ENCODE assay signal across 13 cellular contexts in genomic region chr3:188940213-188940914, GRCh38.
DNase-seq lines count a peak whose midpoint lies in the region; ATAC-seq and TF ChIP-seq lines count a peak whose summit lies in the region.
"Had no signal": no experiment of that assay in that cellular context is flagged by ENCODE, and none has a peak within 500 bp of the region (broad histone marks: within the 10 kb centered on the region; RNA-seq: fewer than 3 reads in every experiment).

No MANE protein-coding gene starts in this region.

- H3K4me3 ChIP-seq in DOHH2 (ENCODE audit: low read length) (no peak overlapping the region), adipocyte (ENCODE audit: low read length) (peak overlapping the region; percentile 9), right atrium auricular region (no peak overlapping the region), suprapubic skin (no peak overlapping the region)
- H3K4me3 ChIP-seq: SJCRH30 had no signal

- H3K4me2 ChIP-seq in DOHH2 (ENCODE audit: low read length) = peak overlapping the region; percentile 38

- no peaks in the 10 kb centered on the region for H3K9me2 ChIP-seq in DOHH2 (replicated peaks; ENCODE audit: control insufficient read depth, low read length)

- no peak overlapping the region for H3K27ac ChIP-seq in DOHH2 (ENCODE audit: low read depth, low read length)
- peak overlapping the region; percentile 60 for H3K27ac ChIP-seq in right atrium auricular region
- peak overlapping the region; percentile 49 for H3K27ac ChIP-seq in suprapubic skin
- H3K27ac ChIP-seq: C4-2B, SJCRH30 had no signal

- H3K9ac ChIP-seq in adipocyte (ENCODE audit: low read length) = peak overlapping the region; percentile 78

- peak; percentile 65 for DNase-seq in adipocyte (ENCODE audit: low read depth)
- no peak for DNase-seq in right atrium auricular region (ENCODE audit: low spot score)
- DNase-seq in suprapubic skin (ENCODE audit: low spot score in 2 of 2) = no peak
- DNase-seq in effector CD4-positive, alpha-beta T cell = no peak
- no peak for DNase-seq in T-helper 9 cell
- no peak for DNase-seq in stimulated activated naive CD4-positive, alpha-beta T cell treated with Interleukin-2 at 50 U/mL for 16 hours (lab: John Stamatoyannopoulos, UW)
- DNase-seq: activated CD4-positive, alpha-beta T cell treated with anti-CD3 and anti-CD28 coated beads, Interleukin-2, amount 50 U/mL, for 4 hours; erythroblast; NCI-H774; SJCRH30 had no signal

- H3K9me3 ChIP-seq in DOHH2 (ENCODE audit: control insufficient read depth, insufficient read depth, low read length) (no peaks in the 10 kb centered on the region), adipocyte (ENCODE audit: control insufficient read depth, low read length) (no peaks in the 10 kb centered on the region), right atrium auricular region (no peaks in the 10 kb centered on the region), suprapubic skin (no peaks in the 10 kb centered on the region)
- H3K9me3 ChIP-seq: SJCRH30 had no signal

- H3K27me3 ChIP-seq in DOHH2 (ENCODE audit: control insufficient read depth, low read length) (no peaks in the 10 kb centered on the region), adipocyte (replicated peaks; ENCODE audit: control insufficient read depth, insufficient read depth, low read length) (no peaks in the 10 kb centered on the region), right atrium auricular region (no peaks in the 10 kb centered on the region), suprapubic skin (no peaks in the 10 kb centered on the region)
- H3K27me3 ChIP-seq: SJCRH30 had no signal

- TF ChIP-seq CTCF in DOHH2 (IDR thresholded peaks at IDR 0.05; ENCODE audit: low read depth, low read length, poor library complexity, severe bottlenecking) (no peak), right atrium auricular region (IDR thresholded peaks at IDR 0.05) (no peak), suprapubic skin (IDR thresholded peaks at IDR 0.05) (no peak)

- H3K4me1 ChIP-seq in DOHH2 (ENCODE audit: control insufficient read depth, low read length) (peaks cover 15% of the 10 kb centered on the region), adipocyte (ENCODE audit: control insufficient read depth, insufficient read depth, low read length) (peaks cover 49% of the 10 kb centered on the region), right atrium auricular region (peaks cover 0 to 23% of the 10 kb centered on the region in 2 donors), suprapubic skin (peaks cover 40% of the 10 kb centered on the region)
- H3K4me1 ChIP-seq: SJCRH30 had no signal

- H3F3A ChIP-seq in DOHH2 (ENCODE audit: control insufficient read depth, insufficient read depth) = no peaks in the 10 kb centered on the region

- no peak for ATAC-seq in HG03460 (IDR thresholded peaks at IDR 0.05; ENCODE audit: unreplicated experiment)

- no peaks in the 10 kb centered on the region for H4K20me1 ChIP-seq in DOHH2 (ENCODE audit: control insufficient read depth, insufficient read depth, low read depth, low read length)

- WGBS in suprapubic skin = 62% methylated on average over 4 of the region's 4 CpGs

- H3K79me2 ChIP-seq in DOHH2 (ENCODE audit: control insufficient read depth, low read length) = no peaks in the 10 kb centered on the region

- TF ChIP-seq EP300 in suprapubic skin (IDR thresholded peaks at IDR 0.05) = no peak

- no peak for TF ChIP-seq POLR2A in suprapubic skin (IDR thresholded peaks at IDR 0.05)

- H3K36me3 ChIP-seq in DOHH2 (ENCODE audit: control insufficient read depth, low read length) (no peaks in the 10 kb centered on the region), adipocyte (ENCODE audit: control insufficient read depth, insufficient read depth, low read length, severe bottlenecking) (no peaks in the 10 kb centered on the region), right atrium auricular region (no peaks in the 10 kb centered on the region), suprapubic skin (no peaks in the 10 kb centered on the region)
- H3K36me3 ChIP-seq: SJCRH30 had no signal
